ENCODE assay signal across 8 cellular contexts in the genomic region with DNA sequence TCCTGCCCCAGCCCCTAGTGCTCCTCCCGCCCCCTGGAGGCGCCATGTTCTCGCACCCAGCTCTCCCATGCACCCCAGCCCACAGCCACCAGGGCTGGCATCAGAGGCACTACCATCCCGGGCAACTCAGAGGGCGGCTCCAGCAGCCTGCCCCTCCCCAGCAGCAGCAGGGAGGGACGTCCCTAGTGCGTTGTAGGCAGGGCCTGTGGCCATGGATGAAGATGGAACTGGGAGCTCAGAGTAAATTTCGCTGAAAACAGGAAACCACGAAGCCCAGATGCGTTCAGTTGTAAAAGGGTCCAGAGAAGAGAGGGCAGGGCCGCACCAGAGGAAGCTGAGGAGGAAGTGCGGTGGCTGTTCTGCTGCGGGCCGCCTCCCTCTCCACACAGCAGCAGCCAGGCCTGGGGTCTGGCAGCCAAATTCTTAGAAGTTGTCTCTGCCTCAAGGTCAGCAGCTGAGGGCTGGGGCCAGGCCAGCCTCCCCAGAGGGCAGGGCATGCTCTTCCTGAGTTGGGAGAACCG. TPM values are rescaled to one million over a fixed set of nuclear protein-coding genes. Genes with fewer than 3 reads are reported as not detected.
DNase-seq lines count a peak whose midpoint lies in the region; ATAC-seq and TF ChIP-seq lines count a peak whose summit lies in the region.

No MANE protein-coding gene starts in this region.

- intact Hi-C loops in prostate gland (cut with DNase I), result no loop called here

- ATAC-seq in HG03139 (IDR thresholded peaks at IDR 0.05; ENCODE audit: unreplicated experiment), result peak; percentile 51
- no peak for ATAC-seq in HG02571 (IDR thresholded peaks at IDR 0.05; ENCODE audit: unreplicated experiment)

- peak; percentile 64 to 68 for DNase-seq in activated CD4-positive, alpha-beta T cell treated with anti-CD3 and anti-CD28 coated beads for 4 hours
- peak; percentile 49 for DNase-seq in endodermal cell
- no peak for DNase-seq in prostate gland (ENCODE audit: low spot score)
- DNase-seq in NCI-H1694 treated with DMSO at 0.1 percent for 48 hours (lab: John Stamatoyannopoulos, UW), result no peak
- no peak for DNase-seq in amniotic stem cell (lab: John Stamatoyannopoulos, UW)

- H3K27ac Mint-ChIP-seq in endodermal cell, result peak overlapping the region; percentile 35

- H3K9me3 Mint-ChIP-seq in endodermal cell, result no peaks in the 10 kb centered on the region

- H3K27me3 ChIP-seq in endodermal cell (ENCODE audit: control insufficient read depth, insufficient read depth, low read length, poor library complexity, severe bottlenecking) (no peaks in the 10 kb centered on the region), prostate gland (replicated peaks; ENCODE audit: insufficient read depth) (no peaks in the 10 kb centered on the region)

- peak; percentile 10; the same call in 1 of the 2 replicates for TF ChIP-seq CTCF in GM12875 (IDR thresholded peaks at IDR 0.05; ENCODE audit: borderline replicate concordance, insufficient read depth, low read depth, low read length)
- TF ChIP-seq CTCF in endodermal cell (conservative IDR thresholded peaks at IDR 0.05), result peak; percentile 26
- no peak for TF ChIP-seq CTCF in prostate gland (IDR thresholded peaks at IDR 0.05)

- H3K4me1 Mint-ChIP-seq in endodermal cell, result peaks cover 13% of the 10 kb centered on the region

- WGBS in endodermal cell (ENCODE audit: insufficient coverage in 1 of 2, insufficient read length in 1 of 2), 2 experiments, result 86 to 96% methylated on average over 5 to 15 of the region's 15 CpGs
- 38% methylated on average over 15 of the region's 15 CpGs for WGBS in prostate gland

- no peak overlapping the region for H3K9ac ChIP-seq in endodermal cell (ENCODE audit: extremely low read depth, low read length, poor library complexity, severe bottlenecking)

- H3K9me3 ChIP-seq in endodermal cell (ENCODE audit: control insufficient read depth, low read length) (no peaks in the 10 kb centered on the region), prostate gland (no peaks in the 10 kb centered on the region)

- no peak overlapping the region for H3K4me3 ChIP-seq in GM12875 (ENCODE audit: low read depth, low read length)
- H3K4me3 ChIP-seq in endodermal cell (ENCODE audit: low read length), result no peak overlapping the region
- no peak overlapping the region for H3K4me3 ChIP-seq in prostate gland

- no peaks in the 10 kb centered on the region for H3K36me3 ChIP-seq in endodermal cell (ENCODE audit: control insufficient read depth, insufficient read depth, low read length)
- no peaks in the 10 kb centered on the region for H3K36me3 ChIP-seq in prostate gland

- H3K27ac ChIP-seq in endodermal cell (ENCODE audit: low read depth, low read length) (no peak overlapping the region), prostate gland (peak overlapping the region; percentile 50 to 57)

- H3K4me1 ChIP-seq in endodermal cell (ENCODE audit: control insufficient read depth, insufficient read depth, low read length) (peaks cover 6% of the 10 kb centered on the region), prostate gland (replicated peaks) (no peaks in the 10 kb centered on the region)

- H3K27me3 Mint-ChIP-seq in endodermal cell (ENCODE audit: insufficient read depth), result no peaks in the 10 kb centered on the region

- no peak for TF ChIP-seq POLR2A in prostate gland (IDR thresholded peaks at IDR 0.05)

- no peak overlapping the region for H3K4me3 Mint-ChIP-seq in endodermal cell

- H3K36me3 Mint-ChIP-seq in endodermal cell (ENCODE audit: low read depth), result no peaks in the 10 kb centered on the region

RNA-seq across cellular contexts. Expression of gene VSIR, which starts 24.6 kb away (rescaled TPM):
- total RNA-seq in endodermal cell (under 1 TPM; 0.07 to 0.68 TPM), prostate gland (10 to 100 TPM; 23.1 to 40.2 TPM)
- polyA plus RNA-seq in endodermal cell (2013, experiment 1 of 2), result 0.61 TPM
- polyA plus RNA-seq in endodermal cell (2013, experiment 2 of 2), result 0.12 TPM

RNA-seq across cellular contexts. Expression of gene C10orf105, which starts 29.2 kb away (rescaled TPM):
- total RNA-seq in endodermal cell, result under 1 TPM; 0.13 to 0.33 TPM
- polyA plus RNA-seq in endodermal cell (2013, experiment 1 of 2), result 0.64 TPM
- polyA plus RNA-seq in endodermal cell (2013, experiment 2 of 2), result 0.66 TPM
- total RNA-seq in prostate gland, result under 1 TPM in 1 of 2 donors, not detected in 1; 0.11 TPM

Comparison
In these comparisons a context has a peak if more than half of its experiments do, and no peak if none do; other contexts are left out.
1. CTCF ChIP-seq: peak in GM12875 (single experiment) and endodermal cell (single experiment); none in prostate gland (0 of 4).
2. DNase-seq: peak in activated CD4-positive, alpha-beta T cell treated with anti-CD3 and anti-CD28 coated beads for 4 hours (2 of 2) and endodermal cell (single experiment); none in prostate gland (single experiment), NCI-H1694 treated with DMSO at 0.1 percent for 48 hours (single experiment) and amniotic stem cell (single experiment).
3. RNA of gene VSIR, which starts 24.6 kb away (total RNA-seq): 23.1 to 40.2 TPM in prostate gland; 0.07 to 0.68 TPM in endodermal cell; every median in the first group is over 10 times any median in the second.